ENCODE assay signal across 1 cellular context in the genomic region with DNA sequence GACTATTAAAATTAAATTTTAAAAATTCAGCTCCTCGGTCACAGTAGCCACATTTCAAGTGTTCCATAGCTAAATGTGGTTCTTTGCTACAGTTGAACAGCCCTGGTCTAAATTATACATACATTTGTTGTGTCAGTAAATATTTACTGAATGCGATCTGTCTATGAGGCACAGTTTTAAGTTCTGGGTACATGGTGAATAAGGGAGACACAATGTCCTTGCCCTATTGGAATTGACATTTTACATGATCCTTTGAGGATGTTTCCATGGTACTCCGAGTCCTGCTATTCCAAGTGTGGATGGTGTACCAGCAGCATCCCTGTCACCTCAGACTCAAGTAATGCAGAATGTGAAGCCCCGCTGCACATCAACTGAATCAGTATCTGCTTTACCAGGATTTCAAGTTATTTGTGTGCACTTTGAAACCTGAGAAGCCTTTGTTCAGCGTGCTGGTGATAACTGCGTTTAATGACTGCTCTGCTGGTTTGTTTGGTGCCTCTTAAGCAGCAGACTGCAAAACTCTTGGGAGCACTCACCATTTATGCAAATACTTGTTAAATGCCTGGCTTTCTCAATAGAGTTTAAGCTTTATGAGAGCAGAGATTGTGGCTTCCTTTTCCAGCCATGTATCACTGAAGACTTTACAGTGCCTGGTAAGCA.
TF ChIP-seq lines count a peak whose summit lies in the region.

No MANE protein-coding gene starts in this region.

TF ChIP-seq in A549, 52 proteins besides CTCF, POLR2A, EP300 and RAD21 (continued from another document):
- TF ChIP-seq ZFP36 (IDR thresholded peaks at IDR 0.05; ENCODE audit: borderline replicate concordance, partially characterized antibody): no peak
- TF ChIP-seq ZNF302 (CRISPR knock-in tag; IDR thresholded peaks at IDR 0.05): no peak
- no peak for TF ChIP-seq MAZ (IDR thresholded peaks at IDR 0.05; ENCODE audit: borderline replicate concordance, low read depth, low read length)
- no peak for TF ChIP-seq KDM1A (IDR thresholded peaks at IDR 0.05; ENCODE audit: low read depth)
- TF ChIP-seq, protein P1, sequence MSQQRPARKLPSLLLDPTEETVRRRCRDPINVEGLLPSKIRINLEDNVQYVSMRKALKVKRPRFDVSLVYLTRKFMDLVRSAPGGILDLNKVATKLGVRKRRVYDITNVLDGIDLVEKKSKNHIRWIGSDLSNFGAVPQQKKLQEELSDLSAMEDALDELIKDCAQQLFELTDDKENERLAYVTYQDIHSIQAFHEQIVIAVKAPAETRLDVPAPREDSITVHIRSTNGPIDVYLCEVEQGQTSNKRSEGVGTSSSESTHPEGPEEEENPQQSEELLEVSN (IDR thresholded peaks at IDR 0.05; ENCODE audit: borderline replicate concordance, low read depth): no peak
- TF ChIP-seq MYC (IDR thresholded peaks at IDR 0.05; ENCODE audit: borderline replicate concordance, low read length): no peak
- no peak for TF ChIP-seq CBX2 (IDR thresholded peaks at IDR 0.05; ENCODE audit: borderline replicate concordance, low read depth)
